ENCODE assay signal across 8 cellular contexts in genomic region chr17:28661635-28662526, GRCh38.
DNase-seq lines count a peak whose midpoint lies in the region; ATAC-seq and TF ChIP-seq lines count a peak whose summit lies in the region.

SDF2 (minus strand) TSS chr17:28661906; CDS start chr17:28661876, 30 bp downstream.
SUPT6H (plus strand) TSS chr17:28662205; CDS start chr17:28673402, 11,197 bp downstream.

- peak within 1 kb of the TSS; percentile 92 to 98 for H3K9ac ChIP-seq in mucosa of rectum (ENCODE audit: low read depth in 1 of 2, low read length in 2 of 2)

- no peaks in the 10 kb centered on the region for H3K27me3 ChIP-seq in mucosa of rectum (ENCODE audit: control insufficient read depth in 2 of 2, insufficient read depth in 2 of 2, low read length in 2 of 2)

- peaks cover 15 to 16% of the 10 kb centered on the region in 2 donors for H3K4me1 ChIP-seq in mucosa of rectum (ENCODE audit: control insufficient read depth in 2 of 2, insufficient read depth in 2 of 2, low read length in 2 of 2)

- no peaks in the 10 kb centered on the region for H3K9me3 ChIP-seq in mucosa of rectum (ENCODE audit: control insufficient read depth in 2 of 2, low read length in 2 of 2)

- TF ChIP-seq RAD21 in Ishikawa (IDR thresholded peaks at IDR 0.05; ENCODE audit: low read depth) = no peak

- H3K36me3 ChIP-seq in mucosa of rectum (ENCODE audit: control insufficient read depth in 2 of 2, insufficient read depth in 2 of 2, low read length in 2 of 2) = peaks cover 10 to 11% of the 10 kb centered on the region in 2 donors

- peak within 1 kb of the TSS; percentile 92 for H3K27ac ChIP-seq in epithelial cell of prostate
- peak within 1 kb of the TSS; percentile 94 to 96 for H3K27ac ChIP-seq in mucosa of rectum (ENCODE audit: low read depth in 2 of 2, low read length in 2 of 2)

- no peak for TF ChIP-seq EP300 in Ishikawa (IDR thresholded peaks at IDR 0.05; ENCODE audit: borderline replicate concordance)

- ATAC-seq in GM21529 (IDR thresholded peaks at IDR 0.05; ENCODE audit: unreplicated experiment) = peak; percentile 81

- peak within 1 kb of the TSS; percentile 91 to 99 for H3K4me3 ChIP-seq in mucosa of rectum (ENCODE audit: low read length in 2 of 2)

- peak; percentile 86 for DNase-seq in DMS153 treated with DMSO at 0.1 percent for 48 hours (lab: John Stamatoyannopoulos, UW; ENCODE audit: unreplicated experiment)
- peak; percentile 62 for DNase-seq in OCI-M2 (lab: John Stamatoyannopoulos, UW; ENCODE audit: unreplicated experiment)
- DNase-seq in activated T-cell treated with anti-CD3 and anti-CD28 coated beads for 4 hours = peak; percentile 95
- DNase-seq in epithelial cell of prostate (ENCODE audit: low read depth, low spot score) = no peak
- peak; percentile 99 for DNase-seq in stimulated activated CD8-positive, alpha-beta memory T cell treated with anti-CD3 and anti-CD28 coated beads, Interleukin-4, amount 100 ng/mL, for 48 hours

TF ChIP-seq in Ishikawa, 13 proteins besides CTCF, POLR2A, EP300 and RAD21:
- TF ChIP-seq TEAD4 (IDR thresholded peaks at IDR 0.05) (no peak), FOXM1 (IDR thresholded peaks at IDR 0.05; ENCODE audit: borderline replicate concordance, low read depth) (no peak), USF1 (IDR thresholded peaks at IDR 0.05) (no peak), TCF12 (IDR thresholded peaks at IDR 0.05; ENCODE audit: low read depth) (peak; percentile 37; the same call in 1 of the 2 replicates), CEBPB (IDR thresholded peaks at IDR 0.05) (0 out of 2 replicates have a peak, but pooled peaks have one; percentile 3), TAF1 (IDR thresholded peaks at IDR 0.05; ENCODE audit: low read depth) (peak; percentile 67), REST (IDR thresholded peaks at IDR 0.05; ENCODE audit: low read depth) (no peak), ZBTB7A (IDR thresholded peaks at IDR 0.05; ENCODE audit: low read depth) (peak; percentile 33; the same call in 1 of the 2 replicates), EGR1 (IDR thresholded peaks at IDR 0.05) (peak; percentile 10; the same call in 1 of the 2 replicates), YY1 (IDR thresholded peaks at IDR 0.05; ENCODE audit: low read depth) (peak; percentile 79), NFIC (IDR thresholded peaks at IDR 0.05) (no peak), MAX (IDR thresholded peaks at IDR 0.05) (no peak; the same call in 1 of the 2 replicates), CREB1 (IDR thresholded peaks at IDR 0.05; ENCODE audit: low read depth) (peak; percentile 87)
